Comparison of ENCODE assay signal across 9 cellular contexts in the genomic region with DNA sequence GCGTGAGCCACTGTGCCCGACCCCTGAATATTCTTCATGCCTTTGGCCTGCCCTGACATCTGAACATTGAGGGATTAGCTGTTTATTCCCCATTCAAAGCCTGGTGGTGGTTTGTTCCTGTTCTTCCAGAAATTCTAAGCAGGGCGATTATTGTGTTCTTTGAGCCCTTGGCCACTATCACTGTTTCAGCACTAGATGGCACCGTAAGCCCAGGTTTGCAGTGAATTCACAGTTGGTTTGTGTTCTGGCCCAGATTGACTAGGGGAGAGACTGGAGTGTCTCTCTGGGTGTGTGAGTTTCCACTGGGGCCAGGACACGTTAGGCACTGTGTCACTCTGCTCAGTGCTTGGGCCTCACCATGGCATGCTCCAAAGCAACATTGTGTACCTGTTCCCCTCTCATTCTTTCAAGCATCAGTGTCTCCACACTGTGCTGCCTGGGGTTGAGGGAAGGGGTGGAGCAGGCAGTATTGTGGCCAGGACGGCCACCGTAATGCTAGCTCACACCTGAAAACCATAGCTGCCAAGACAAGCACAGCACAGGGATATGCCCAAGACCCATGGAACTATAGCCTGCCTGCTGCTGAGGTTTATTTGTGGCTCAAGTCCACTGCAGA. TPM values are rescaled to one million over a fixed set of nuclear protein-coding genes. Genes with fewer than 3 reads are reported as not detected.
DNase-seq lines count a peak whose midpoint lies in the region; ATAC-seq, FAIRE-seq and TF ChIP-seq lines count a peak whose summit lies in the region.
"Had no signal": no experiment of that assay in that cellular context is flagged by ENCODE, and none has a peak within 500 bp of the region (broad histone marks: within the 10 kb centered on the region; RNA-seq: fewer than 3 reads in every experiment).

No MANE protein-coding gene starts in this region.

- peak; percentile 63 for ATAC-seq in naive thymus-derived CD4-positive, alpha-beta T cell
- ATAC-seq in GM21529 (IDR thresholded peaks at IDR 0.05; ENCODE audit: unreplicated experiment) (no peak), HG03280 (IDR thresholded peaks at IDR 0.05; ENCODE audit: unreplicated experiment) (no peak), GM18519 (IDR thresholded peaks at IDR 0.05; ENCODE audit: low FRiP score, unreplicated experiment) (no peak)

- H3K4me3 ChIP-seq in bronchial epithelial cell (ENCODE audit: low read depth, low read length), result no peak overlapping the region
- no peak overlapping the region for H3K4me3 ChIP-seq in naive thymus-derived CD4-positive, alpha-beta T cell (ENCODE audit: low read length)

- peaks cover 9 to 41% (median 25%) of the 10 kb centered on the region in 7 donors for H3K4me1 Mint-ChIP-seq in naive thymus-derived CD4-positive, alpha-beta T cell

- H3K27ac Mint-ChIP-seq in naive thymus-derived CD4-positive, alpha-beta T cell, result no peak overlapping the region
- H3K27ac Mint-ChIP-seq: activated naive CD8-positive, alpha-beta T cell treated with anti-CD3 and anti-CD28 coated beads, Interleukin-2, amount 10 ng/mL, durations not matched to agents 7 days and 5 days had no signal

- H3K4me3 Mint-ChIP-seq in naive thymus-derived CD4-positive, alpha-beta T cell, result no peak overlapping the region
- H3K4me3 Mint-ChIP-seq: activated naive CD8-positive, alpha-beta T cell treated with anti-CD3 and anti-CD28 coated beads, Interleukin-2, amount 10 ng/mL, durations not matched to agents 7 days and 5 days had no signal

- CTCF ChIA-PET in naive thymus-derived CD4-positive, alpha-beta T cell (lab: Charles Lee), result interaction anchor here (1.2 kb wide), 1 partner anchor 80 kb away, joined by 4 read pairs; no protein-coding TSS in a partner anchor

- peak; percentile 58 for DNase-seq in activated CD8-positive, alpha-beta memory T cell treated with anti-CD3 and anti-CD28 coated beads, Interleukin-2, amount 50 U/mL, for 48 hours
- DNase-seq in activated CD8-positive, alpha-beta memory T cell treated with anti-CD3 and anti-CD28 coated beads, Interleukin-2, amount 50 U/mL, for 4 hours, result no peak
- DNase-seq in NCI-H226, result peak; percentile 8
- DNase-seq in bronchial epithelial cell (ENCODE audit: low read depth), result peak; percentile 35
- DNase-seq in naive thymus-derived CD4-positive, alpha-beta T cell, result peak in 1 of 9 donors; percentile 26
- DNase-seq: activated naive CD8-positive, alpha-beta T cell treated with anti-CD3 and anti-CD28 coated beads, Interleukin-2, amount 10 ng/mL, durations not matched to agents 7 days and 5 days had no signal

- peaks cover 7 to 50% (median 22%) of the 10 kb centered on the region in 11 donors for H3K9me3 Mint-ChIP-seq in naive thymus-derived CD4-positive, alpha-beta T cell

- H3K36me3 ChIP-seq in bronchial epithelial cell (ENCODE audit: control insufficient read depth, insufficient read depth, low read length), result no peaks in the 10 kb centered on the region
- no peaks in the 10 kb centered on the region for H3K36me3 ChIP-seq in naive thymus-derived CD4-positive, alpha-beta T cell (ENCODE audit: control insufficient read depth in 2 of 3, insufficient read depth in 3 of 3, low read length in 3 of 3)

- intact Hi-C loops in naive thymus-derived CD4-positive, alpha-beta T cell (cut with micrococcal nuclease), result loop anchor here in 1 of 2 donors (2.0 kb wide), 1 partner anchor 140 kb away; no protein-coding TSS in a partner anchor

- peaks cover 27 to 60% (median 49%) of the 10 kb centered on the region in 5 donors for H3K36me3 Mint-ChIP-seq in naive thymus-derived CD4-positive, alpha-beta T cell

- POLR2A ChIA-PET in naive thymus-derived CD4-positive, alpha-beta T cell (lab: Charles Lee), result no interaction called here

- TF ChIP-seq CTCF in bronchial epithelial cell (IDR thresholded peaks at IDR 0.05; ENCODE audit: insufficient read depth, low read length, severe bottlenecking), result peak; percentile 75

- H3K27me3 ChIP-seq in bronchial epithelial cell (ENCODE audit: control insufficient read depth, insufficient read depth, low read length), result no peaks in the 10 kb centered on the region
- no peaks in the 10 kb centered on the region for H3K27me3 ChIP-seq in naive thymus-derived CD4-positive, alpha-beta T cell (ENCODE audit: control insufficient read depth in 2 of 2, insufficient read depth in 2 of 2, low read length in 2 of 2)

- no peak overlapping the region for H3K27ac ChIP-seq in naive thymus-derived CD4-positive, alpha-beta T cell (ENCODE audit: low read depth, low read length)

- peaks cover 0 to 13% (median 6%) of the 10 kb centered on the region in 3 experiments for H3K9me3 ChIP-seq in naive thymus-derived CD4-positive, alpha-beta T cell (ENCODE audit: control insufficient read depth in 2 of 3, low read length in 3 of 3)

- peaks cover 0 to 4% of the 10 kb centered on the region in 2 donors for H3K4me1 ChIP-seq in naive thymus-derived CD4-positive, alpha-beta T cell (ENCODE audit: control insufficient read depth in 2 of 2, insufficient read depth in 2 of 2, low read length in 2 of 2)

- no peaks in the 10 kb centered on the region for H3K27me3 Mint-ChIP-seq in naive thymus-derived CD4-positive, alpha-beta T cell
- H3K27me3 Mint-ChIP-seq: activated naive CD8-positive, alpha-beta T cell treated with anti-CD3 and anti-CD28 coated beads, Interleukin-2, amount 10 ng/mL, durations not matched to agents 7 days and 5 days had no signal

- no peak for FAIRE-seq in bronchial epithelial cell (lab: Jason Lieb, UNC)

RNA-seq across cellular contexts. Expression of gene PKN2, which starts 52.7 kb away (rescaled TPM):
- total RNA-seq in bronchial epithelial cell, result 18.2 and 20.5 TPM in 2 replicates
- 10 to 100 TPM; 32.1 to 53.8 (median 46.9) TPM for total RNA-seq in naive thymus-derived CD4-positive, alpha-beta T cell
- polyA plus RNA-seq in naive thymus-derived CD4-positive, alpha-beta T cell, result 10 to 100 TPM in 1 of 2 donors, 1 to 10 TPM in 1; 9.0 to 10.2 TPM
